ENCODE assay signal across 8 cellular contexts in genomic region chr10:124626759-124627380, GRCh38.
A peak's percentile ranks its signal among the peaks of the same experiment; 100 is the strongest.
DNase-seq lines count a peak whose midpoint lies in the region; ATAC-seq and TF ChIP-seq lines count a peak whose summit lies in the region.

No MANE protein-coding gene starts in this region.

- H3K4me1 ChIP-seq in psoas muscle, result peaks cover 84% of the 10 kb centered on the region

- DNase-seq in stimulated activated CD4-positive, alpha-beta T cell treated with anti-CD3 and anti-CD28 coated beads, Interleukin-12 subunit alpha, Interleukin-12 subunit beta, amount 100 ng/mL, for 24 hours (ENCODE audit: low read depth in 2 of 2), result peak; percentile 18 to 54
- DNase-seq in stimulated activated CD4-positive, alpha-beta T cell treated with anti-CD3 and anti-CD28 coated beads, Interleukin-2, amount 100 ng/mL, for 48 hours, result no peak
- DNase-seq in HT-29 (ENCODE audit: low spot score) (peak; percentile 74), psoas muscle (no peak), midbrain (lab: John Stamatoyannopoulos, UW) (no peak), NCI-H1694 treated with DMSO at 0.1 percent for 48 hours (lab: John Stamatoyannopoulos, UW) (no peak), NCI-H2196 treated with DMSO at 0.1 percent for 48 hours (lab: John Stamatoyannopoulos, UW; ENCODE audit: unreplicated experiment) (no peak)
- DNase-seq in activated T-helper 9 cell treated with anti-CD3 and anti-CD28 coated beads, Interleukin-2, amount 50 U/mL, for 16 hours (ENCODE audit: low read depth), result peak; percentile 44

- H3K27ac ChIP-seq in psoas muscle, result peak overlapping the region; percentile 54

- H3K4me3 ChIP-seq in psoas muscle, result no peak overlapping the region

- intact Hi-C loops in psoas muscle (cut with DNase I), result loop anchor here in 1 of 2 donors (5.0 kb wide), 1 partner anchor 95 kb away; no protein-coding TSS in a partner anchor

- H3K27me3 ChIP-seq in psoas muscle (ENCODE audit: insufficient read depth in 3 of 3, low read length in 2 of 3), result no peaks in the 10 kb centered on the region

- no peak for TF ChIP-seq CTCF in psoas muscle (IDR thresholded peaks at IDR 0.05)

- H3K9me3 ChIP-seq in psoas muscle, result no peaks in the 10 kb centered on the region

- WGBS in psoas muscle, 3 donors, result 52 to 69% (median 56%) methylated on average over 13 of the region's 13 CpGs

- ATAC-seq in psoas muscle, result peak in 1 of 4 donors; percentile 26

- H3K36me3 ChIP-seq in psoas muscle (ENCODE audit: insufficient read depth in 1 of 2, low read depth in 1 of 2), result no peaks in the 10 kb centered on the region

Comparison
In these comparisons a context has a peak if more than half of its experiments do, and no peak if none do; other contexts are left out.
1. DNase-seq: peak in stimulated activated CD4-positive, alpha-beta T cell treated with anti-CD3 and anti-CD28 coated beads, Interleukin-12 subunit alpha, Interleukin-12 subunit beta, amount 100 ng/mL, for 24 hours (2 of 2), HT-29 (single experiment) and activated T-helper 9 cell treated with anti-CD3 and anti-CD28 coated beads, Interleukin-2, amount 50 U/mL, for 16 hours (single experiment); none in stimulated activated CD4-positive, alpha-beta T cell treated with anti-CD3 and anti-CD28 coated beads, Interleukin-2, amount 100 ng/mL, for 48 hours (0 of 2), psoas muscle (0 of 2), midbrain (single experiment), NCI-H1694 treated with DMSO at 0.1 percent for 48 hours (single experiment) and NCI-H2196 treated with DMSO at 0.1 percent for 48 hours (single experiment).